ENCODE assay signal across 15 cellular contexts in the genomic region with DNA sequence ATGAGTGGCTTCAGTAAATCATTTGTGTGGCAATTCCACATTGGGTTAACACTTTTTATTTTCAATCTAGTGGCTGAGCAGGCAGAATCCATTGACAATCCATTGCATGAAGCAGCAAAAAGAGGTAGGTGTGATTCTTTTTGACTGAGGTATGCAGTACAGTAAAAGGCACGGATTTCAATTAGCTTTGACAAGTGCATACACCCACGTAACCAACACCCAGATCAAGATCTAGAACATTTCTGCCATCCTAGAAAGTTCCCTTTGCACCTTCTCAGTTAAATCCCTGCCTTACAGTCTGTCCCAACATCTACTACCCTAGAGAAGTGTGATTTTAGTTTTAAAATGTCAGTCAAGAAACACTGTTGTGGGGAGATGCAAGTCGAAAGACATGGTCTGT. TPM values are rescaled to one million over a fixed set of nuclear protein-coding genes. Genes with fewer than 3 reads are reported as not detected.
DNase-seq lines count a peak whose midpoint lies in the region; ATAC-seq and TF ChIP-seq lines count a peak whose summit lies in the region.
"Had no signal": no experiment of that assay in that cellular context is flagged by ENCODE, and none has a peak within 500 bp of the region (broad histone marks: within the 10 kb centered on the region; RNA-seq: fewer than 3 reads in every experiment).

No MANE protein-coding gene starts in this region.

- peaks cover 18% of the 10 kb centered on the region for H3K4me1 Mint-ChIP-seq in CD14-positive monocyte
- H3K4me1 Mint-ChIP-seq in CD4-positive, alpha-beta memory T cell: peaks cover 27 to 65% (median 48%) of the 10 kb centered on the region in 4 donors
- H3K4me1 Mint-ChIP-seq in natural killer cell treated with Interleukin-12 subunit alpha and Interleukin-12 subunit beta and Interleukin-15 and Interleukin-18, amount 100 ng/mL, for 72 hours (ENCODE audit: low read depth in 2 of 2): peaks cover 55 to 69% of the 10 kb centered on the region in 2 donors
- H3K4me1 Mint-ChIP-seq in stimulated activated naive CD8-positive, alpha-beta T cell treated with anti-CD3 and anti-CD28 coated beads, Interleukin-15, amount 100 ng/mL, for 72 hours: peaks cover 15% of the 10 kb centered on the region

- CTCF ChIA-PET in CD4-positive, alpha-beta memory T cell (lab: Charles Lee; ENCODE audit: partially characterized antibody): interaction anchor here (0.9 to 2.4 kb wide), 4 partner anchors 40 to 179 kb away, joined by 3 to 6 read pairs (median 4); partner anchors contain the start of gene C9orf40

- peaks cover 73 to 84% of the 10 kb centered on the region in 2 donors for H3K36me3 Mint-ChIP-seq in CD14-positive monocyte
- peaks cover 70 to 71% of the 10 kb centered on the region in 2 donors for H3K36me3 Mint-ChIP-seq in CD4-positive, alpha-beta memory T cell
- peaks cover 65% of the 10 kb centered on the region for H3K36me3 Mint-ChIP-seq in natural killer cell treated with Interleukin-12 subunit alpha and Interleukin-12 subunit beta and Interleukin-15 and Interleukin-18, amount 100 ng/mL, for 72 hours

- peak overlapping the region; percentile 56 to 84 (median 64) for H3K27ac Mint-ChIP-seq in CD14-positive monocyte
- H3K27ac Mint-ChIP-seq in CD4-positive, alpha-beta memory T cell: peak overlapping the region in 5 of 7 donors; percentile 15 to 89 (median 86)
- peak overlapping the region; percentile 28 to 32 for H3K27ac Mint-ChIP-seq in natural killer cell treated with Interleukin-12 subunit alpha and Interleukin-12 subunit beta and Interleukin-15 and Interleukin-18, amount 100 ng/mL, for 72 hours
- peak overlapping the region in 1 of 2 donors; percentile 60 for H3K27ac Mint-ChIP-seq in stimulated activated naive CD8-positive, alpha-beta T cell treated with anti-CD3 and anti-CD28 coated beads, Interleukin-15, amount 100 ng/mL, for 72 hours

- POLR2A ChIA-PET in CD4-positive, alpha-beta memory T cell (lab: Charles Lee; ENCODE audit: partially characterized antibody): interaction anchor here (1.3 to 2.7 kb wide), 2 partner anchors 43 to 103 kb away, joined by 3 to 10 read pairs; partner anchors contain the start of genes NMRK1 and OSTF1

- H3K27me3 ChIP-seq in CD4-positive, alpha-beta memory T cell (ENCODE audit: insufficient read depth, low read length): no peaks in the 10 kb centered on the region

- no peak for DNase-seq in CD14-positive monocyte (ENCODE audit: low spot score)
- no peak for DNase-seq in CD4-positive, alpha-beta memory T cell
- DNase-seq in caudate nucleus (lab: John Stamatoyannopoulos, UW): peak in 7 of 61 donors; percentile 8 to 81 (median 44)
- DNase-seq in natural killer cell treated with Interleukin-12 subunit alpha and Interleukin-12 subunit beta and Interleukin-15 and Interleukin-18, amount 100 ng/mL, for 72 hours (ENCODE audit: low spot score): no peak
- no peak for DNase-seq in stimulated activated naive CD8-positive, alpha-beta T cell treated with anti-CD3 and anti-CD28 coated beads, Interleukin-15, amount 100 ng/mL, for 72 hours
- DNase-seq: DMS53, H7, Karpas-422, MM.1S, NCI-H1417, NCI-H2029, NCI-H2171 treated with DMSO at 0.1 percent for 48 hours, NCI-H82 had no signal

- H3K9me3 Mint-ChIP-seq in CD14-positive monocyte: no peaks in the 10 kb centered on the region
- H3K9me3 Mint-ChIP-seq in CD4-positive, alpha-beta memory T cell: no peaks in the 10 kb centered on the region
- no peaks in the 10 kb centered on the region for H3K9me3 Mint-ChIP-seq in natural killer cell treated with Interleukin-12 subunit alpha and Interleukin-12 subunit beta and Interleukin-15 and Interleukin-18, amount 100 ng/mL, for 72 hours
- H3K9me3 Mint-ChIP-seq in stimulated activated naive CD8-positive, alpha-beta T cell treated with anti-CD3 and anti-CD28 coated beads, Interleukin-15, amount 100 ng/mL, for 72 hours: no peaks in the 10 kb centered on the region

- H3K4me3 Mint-ChIP-seq in CD14-positive monocyte: no peak overlapping the region
- H3K4me3 Mint-ChIP-seq in CD4-positive, alpha-beta memory T cell: no peak overlapping the region
- H3K4me3 Mint-ChIP-seq in natural killer cell treated with Interleukin-12 subunit alpha and Interleukin-12 subunit beta and Interleukin-15 and Interleukin-18, amount 100 ng/mL, for 72 hours: no peak overlapping the region
- H3K4me3 Mint-ChIP-seq in stimulated activated naive CD8-positive, alpha-beta T cell treated with anti-CD3 and anti-CD28 coated beads, Interleukin-15, amount 100 ng/mL, for 72 hours: no peak overlapping the region

- H3K9me3 ChIP-seq in CD4-positive, alpha-beta memory T cell (ENCODE audit: control insufficient read depth in 1 of 2, low read length in 2 of 2): no peaks in the 10 kb centered on the region

- intact Hi-C loops in CD14-positive monocyte (cut with micrococcal nuclease): no loop called here
- intact Hi-C loops in CD4-positive, alpha-beta memory T cell (cut with micrococcal nuclease): no loop called here

- no peak overlapping the region for H3K4me3 ChIP-seq in CD4-positive, alpha-beta memory T cell (ENCODE audit: low read length in 2 of 2)

- H3K27ac ChIP-seq in CD4-positive, alpha-beta memory T cell (ENCODE audit: low read depth, low read length): no peak overlapping the region
- peak overlapping the region; percentile 74 for H3K27ac ChIP-seq in caudate nucleus (ENCODE audit: low read depth, low read length)

- no peak for TF ChIP-seq CTCF in CD14-positive monocyte (IDR thresholded peaks at IDR 0.05)

- no peak for ATAC-seq in natural killer cell treated with Interleukin-12 subunit alpha and Interleukin-12 subunit beta and Interleukin-15 and Interleukin-18, amount 100 ng/mL, for 72 hours
- no peak for ATAC-seq in stimulated activated naive CD8-positive, alpha-beta T cell treated with anti-CD3 and anti-CD28 coated beads, Interleukin-15, amount 100 ng/mL, for 72 hours
- ATAC-seq in HG03457 (IDR thresholded peaks at IDR 0.05; ENCODE audit: unreplicated experiment): no peak
- no peak for ATAC-seq in HG02870 (IDR thresholded peaks at IDR 0.05; ENCODE audit: unreplicated experiment)

- H3K4me1 ChIP-seq in CD4-positive, alpha-beta memory T cell (ENCODE audit: insufficient read depth, low read length): peaks cover 20% of the 10 kb centered on the region

- no peaks in the 10 kb centered on the region for H3K27me3 Mint-ChIP-seq in CD14-positive monocyte (ENCODE audit: low read depth in 3 of 3)
- no peaks in the 10 kb centered on the region for H3K27me3 Mint-ChIP-seq in CD4-positive, alpha-beta memory T cell
- H3K27me3 Mint-ChIP-seq in natural killer cell treated with Interleukin-12 subunit alpha and Interleukin-12 subunit beta and Interleukin-15 and Interleukin-18, amount 100 ng/mL, for 72 hours: no peaks in the 10 kb centered on the region
- H3K27me3 Mint-ChIP-seq in stimulated activated naive CD8-positive, alpha-beta T cell treated with anti-CD3 and anti-CD28 coated beads, Interleukin-15, amount 100 ng/mL, for 72 hours: no peaks in the 10 kb centered on the region

- peaks cover 38% of the 10 kb centered on the region for H3K36me3 ChIP-seq in CD4-positive, alpha-beta memory T cell (ENCODE audit: insufficient read depth, low read length)

RNA-seq across cellular contexts. Expression of gene OSTF1, which starts 43.4 kb away (rescaled TPM):
- polyA plus RNA-seq in CD14-positive monocyte: 100 to 1,000 TPM; 240 to 296 TPM
- 10 to 100 TPM; 59.8 to 60.8 TPM for total RNA-seq in CD4-positive, alpha-beta memory T cell
- polyA plus RNA-seq in CD4-positive, alpha-beta memory T cell: 100 to 1,000 TPM; 178 to 188 TPM
- total RNA-seq in natural killer cell treated with Interleukin-12 subunit alpha and Interleukin-12 subunit beta and Interleukin-15 and Interleukin-18, amount 100 ng/mL, for 72 hours: 100 to 1,000 TPM; 144 to 184 TPM

RNA-seq across cellular contexts. Expression of gene NMRK1, which starts 43.7 kb away (rescaled TPM):
- 1 to 10 TPM; 9.3 to 9.8 TPM for polyA plus RNA-seq in CD14-positive monocyte
- total RNA-seq in CD4-positive, alpha-beta memory T cell: 100 to 1,000 TPM; 111 to 113 TPM
- 100 to 1,000 TPM in 1 of 2 donors, 10 to 100 TPM in 1; 81.3 to 131 TPM for polyA plus RNA-seq in CD4-positive, alpha-beta memory T cell
- 10 to 100 TPM; 24.0 to 27.2 TPM for total RNA-seq in natural killer cell treated with Interleukin-12 subunit alpha and Interleukin-12 subunit beta and Interleukin-15 and Interleukin-18, amount 100 ng/mL, for 72 hours
